In genomic region chr2:40002339-40002738, GRCh38 we compare ENCODE assay signal across 25 cellular contexts.
DNase-seq lines count a peak whose midpoint lies in the region; ATAC-seq, FAIRE-seq and TF ChIP-seq lines count a peak whose summit lies in the region.
"Had no signal": no experiment of that assay in that cellular context is flagged by ENCODE, and none has a peak within 500 bp of the region (broad histone marks: within the 10 kb centered on the region; RNA-seq: fewer than 3 reads in every experiment).

No MANE protein-coding gene starts in this region.

- H4K20me1 ChIP-seq in neural progenitor cell (ENCODE audit: low read depth) = no peaks in the 10 kb centered on the region
- H4K20me1 ChIP-seq: BLaER1 treated with 17β-estradiol and CSF1 and Interleukin-3, amounts not matched to agents 10 nM and 100 nM had no signal

- TF ChIP-seq CTCF in HFFc6 (IDR thresholded peaks at IDR 0.05) (no peak), neural progenitor cell (IDR thresholded peaks at IDR 0.05) (no peak)

- DNase-seq in EH (ENCODE audit: low read depth) (peak; percentile 19), HFFc6 (no peak), M059J (ENCODE audit: low read depth) (peak; percentile 10), neural progenitor cell (ENCODE audit: low spot score) (no peak)
- no peak for DNase-seq in activated CD4-positive, alpha-beta T cell treated with anti-CD3 and anti-CD28 coated beads, Interleukin-2, amount 10 ng/mL, durations not matched to agents 24 days and 14 days
- no peak for DNase-seq in stimulated activated CD4-positive, alpha-beta T cell treated with anti-CD3 and anti-CD28 coated beads, Interleukin-4, amount 100 ng/mL, for 1 hour
- DNase-seq: 8988T; ACHN; AML-193; Caco-2; Calu3; CD4-positive, alpha-beta T cell; CD8-positive, alpha-beta T cell; DMS79 treated with DMSO at 0.1 percent for 48 hours; EL; GDM1 had no signal

- H3K9ac ChIP-seq in neural progenitor cell = no peak overlapping the region
- H3K9ac ChIP-seq: BLaER1 treated with 17β-estradiol and CSF1 and Interleukin-3, amounts not matched to agents 10 nM and 100 nM had no signal

- H3K27ac ChIP-seq in neural progenitor cell = no peak overlapping the region
- H3K27ac ChIP-seq: BLaER1 treated with 17β-estradiol and CSF1 and Interleukin-3, amounts not matched to agents 10 nM and 100 nM; C4-2B had no signal

- H3K4me3 ChIP-seq in neural progenitor cell = no peak overlapping the region
- H3K4me3 ChIP-seq: BLaER1 treated with 17β-estradiol and CSF1 and Interleukin-3, amounts not matched to agents 10 nM and 100 nM; GM12878 had no signal

- no peaks in the 10 kb centered on the region for H3K36me3 ChIP-seq in neural progenitor cell
- H3K36me3 ChIP-seq: BLaER1 treated with 17β-estradiol and CSF1 and Interleukin-3, amounts not matched to agents 10 nM and 100 nM had no signal

- no peaks in the 10 kb centered on the region for H3K4me1 ChIP-seq in neural progenitor cell
- H3K4me1 ChIP-seq: Caco-2 had no signal

- intact Hi-C loops in activated CD4-positive, alpha-beta T cell treated with anti-CD3 and anti-CD28 coated beads, Interleukin-2, amount 10 ng/mL, durations not matched to agents 24 days and 14 days (cut with micrococcal nuclease) = no loop called here

- peaks cover 5% of the 10 kb centered on the region; the same call in 1 of the 2 replicates for H3K36me3 Mint-ChIP-seq in HFFc6 (ENCODE audit: low read depth)
- no peaks in the 10 kb centered on the region for H3K36me3 Mint-ChIP-seq in neural progenitor cell
- peaks cover 11% of the 10 kb centered on the region for H3K36me3 Mint-ChIP-seq in activated CD4-positive, alpha-beta T cell treated with anti-CD3 and anti-CD28 coated beads, Interleukin-2, amount 10 ng/mL, durations not matched to agents 24 days and 14 days (ENCODE audit: low read depth)
- H3K36me3 Mint-ChIP-seq: CD8-positive, alpha-beta T cell had no signal

- H3K27me3 ChIP-seq in neural progenitor cell = no peaks in the 10 kb centered on the region
- H3K27me3 ChIP-seq: BLaER1 treated with 17β-estradiol and CSF1 and Interleukin-3, amounts not matched to agents 10 nM and 100 nM had no signal

- no peaks in the 10 kb centered on the region for H3K79me2 ChIP-seq in neural progenitor cell (ENCODE audit: low read depth)

- H2AFZ ChIP-seq in neural progenitor cell (replicated peaks) = no peak overlapping the region

- FAIRE-seq in TTC549 (lab: Jason Lieb, UNC) = peak; percentile 19
- FAIRE-seq: A204.1, GM12878, GM12892, GM18507 had no signal

- no peaks in the 10 kb centered on the region for H3K9me3 ChIP-seq in neural progenitor cell (ENCODE audit: low read depth)
- H3K9me3 ChIP-seq: BLaER1 treated with 17β-estradiol and CSF1 and Interleukin-3, amounts not matched to agents 10 nM and 100 nM; Caco-2 had no signal

- peak overlapping the region; percentile 9; the same call in 1 of the 2 replicates for H3K4me3 Mint-ChIP-seq in HFFc6
- H3K4me3 Mint-ChIP-seq in neural progenitor cell = no peak overlapping the region
- H3K4me3 Mint-ChIP-seq in activated CD4-positive, alpha-beta T cell treated with anti-CD3 and anti-CD28 coated beads, Interleukin-2, amount 10 ng/mL, durations not matched to agents 24 days and 14 days = no peak overlapping the region
- H3K4me3 Mint-ChIP-seq: B cell; CD4-positive, alpha-beta T cell; CD8-positive, alpha-beta T cell had no signal

- H3K4me2 ChIP-seq in neural progenitor cell = no peak overlapping the region
- H3K4me2 ChIP-seq: BLaER1 treated with 17β-estradiol and CSF1 and Interleukin-3, amounts not matched to agents 10 nM and 100 nM had no signal

- peaks cover 42% of the 10 kb centered on the region for H3K4me1 Mint-ChIP-seq in HFFc6 (ENCODE audit: low read depth)
- H3K4me1 Mint-ChIP-seq in neural progenitor cell = no peaks in the 10 kb centered on the region
- peaks cover 5% of the 10 kb centered on the region for H3K4me1 Mint-ChIP-seq in activated CD4-positive, alpha-beta T cell treated with anti-CD3 and anti-CD28 coated beads, Interleukin-2, amount 10 ng/mL, durations not matched to agents 24 days and 14 days
- H3K4me1 Mint-ChIP-seq: B cell had no signal

- H3F3A ChIP-seq in neural progenitor cell (ENCODE audit: low read depth) = no peaks in the 10 kb centered on the region

- H3K27me3 Mint-ChIP-seq in HFFc6 (ENCODE audit: insufficient read depth) (no peaks in the 10 kb centered on the region), neural progenitor cell (ENCODE audit: insufficient read depth, low read depth) (peaks cover 2% of the 10 kb centered on the region)
- no peaks in the 10 kb centered on the region for H3K27me3 Mint-ChIP-seq in activated CD4-positive, alpha-beta T cell treated with anti-CD3 and anti-CD28 coated beads, Interleukin-2, amount 10 ng/mL, durations not matched to agents 24 days and 14 days
- H3K27me3 Mint-ChIP-seq: B cell; CD4-positive, alpha-beta T cell had no signal

- H3K27ac Mint-ChIP-seq in HFFc6 (peak overlapping the region; percentile 46), neural progenitor cell (no peak overlapping the region)
- H3K27ac Mint-ChIP-seq in activated CD4-positive, alpha-beta T cell treated with anti-CD3 and anti-CD28 coated beads, Interleukin-2, amount 10 ng/mL, durations not matched to agents 24 days and 14 days = no peak overlapping the region
- H3K27ac Mint-ChIP-seq: B cell; CD4-positive, alpha-beta T cell; CD8-positive, alpha-beta T cell had no signal

- no peak for ATAC-seq in HG03280 (IDR thresholded peaks at IDR 0.05; ENCODE audit: unreplicated experiment)
- ATAC-seq: CD8-positive, alpha-beta T cell; GM12878 had no signal

- no peaks in the 10 kb centered on the region for H3K9me3 Mint-ChIP-seq in HFFc6
- no peaks in the 10 kb centered on the region for H3K9me3 Mint-ChIP-seq in neural progenitor cell
- H3K9me3 Mint-ChIP-seq in activated CD4-positive, alpha-beta T cell treated with anti-CD3 and anti-CD28 coated beads, Interleukin-2, amount 10 ng/mL, durations not matched to agents 24 days and 14 days = peaks cover 8% of the 10 kb centered on the region
- H3K9me3 Mint-ChIP-seq: CD4-positive, alpha-beta T cell; CD8-positive, alpha-beta T cell had no signal

Comparison
In these comparisons a context has a peak if more than half of its experiments do, and no peak if none do; other contexts are left out.
1. DNase-seq: peak in EH (single experiment) and M059J (single experiment); none in HFFc6 (single experiment), neural progenitor cell (single experiment), activated CD4-positive, alpha-beta T cell treated with anti-CD3 and anti-CD28 coated beads, Interleukin-2, amount 10 ng/mL, durations not matched to agents 24 days and 14 days (single experiment) and stimulated activated CD4-positive, alpha-beta T cell treated with anti-CD3 and anti-CD28 coated beads, Interleukin-4, amount 100 ng/mL, for 1 hour (single experiment).